Comparison of ENCODE assay signal across 1 cellular context in the genomic region with DNA sequence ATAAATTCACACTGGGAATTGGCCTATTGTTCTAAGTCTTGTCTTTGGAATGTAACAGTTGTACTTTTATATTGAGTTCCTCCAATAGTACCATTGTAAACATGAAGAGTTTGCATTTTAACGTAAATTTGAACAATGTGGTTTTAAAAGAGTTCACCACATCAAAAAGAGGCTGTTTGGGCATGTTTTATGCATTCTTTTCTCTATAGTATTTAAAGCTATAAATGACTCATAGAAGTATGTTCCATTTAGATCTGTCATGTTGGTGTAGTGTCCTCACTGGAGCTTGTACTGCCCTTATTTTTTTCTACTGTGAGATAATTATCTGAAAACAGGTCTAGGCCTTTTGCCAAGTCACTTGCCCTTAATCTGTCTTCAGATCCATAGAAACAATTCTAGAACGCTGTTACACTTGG.
TF ChIP-seq lines count a peak whose summit lies in the region.

No MANE protein-coding gene starts in this region.

TF ChIP-seq in GM12878, 131 proteins besides CTCF, POLR2A, EP300 and RAD21 (continued from another document):
- TF ChIP-seq, protein P1, sequence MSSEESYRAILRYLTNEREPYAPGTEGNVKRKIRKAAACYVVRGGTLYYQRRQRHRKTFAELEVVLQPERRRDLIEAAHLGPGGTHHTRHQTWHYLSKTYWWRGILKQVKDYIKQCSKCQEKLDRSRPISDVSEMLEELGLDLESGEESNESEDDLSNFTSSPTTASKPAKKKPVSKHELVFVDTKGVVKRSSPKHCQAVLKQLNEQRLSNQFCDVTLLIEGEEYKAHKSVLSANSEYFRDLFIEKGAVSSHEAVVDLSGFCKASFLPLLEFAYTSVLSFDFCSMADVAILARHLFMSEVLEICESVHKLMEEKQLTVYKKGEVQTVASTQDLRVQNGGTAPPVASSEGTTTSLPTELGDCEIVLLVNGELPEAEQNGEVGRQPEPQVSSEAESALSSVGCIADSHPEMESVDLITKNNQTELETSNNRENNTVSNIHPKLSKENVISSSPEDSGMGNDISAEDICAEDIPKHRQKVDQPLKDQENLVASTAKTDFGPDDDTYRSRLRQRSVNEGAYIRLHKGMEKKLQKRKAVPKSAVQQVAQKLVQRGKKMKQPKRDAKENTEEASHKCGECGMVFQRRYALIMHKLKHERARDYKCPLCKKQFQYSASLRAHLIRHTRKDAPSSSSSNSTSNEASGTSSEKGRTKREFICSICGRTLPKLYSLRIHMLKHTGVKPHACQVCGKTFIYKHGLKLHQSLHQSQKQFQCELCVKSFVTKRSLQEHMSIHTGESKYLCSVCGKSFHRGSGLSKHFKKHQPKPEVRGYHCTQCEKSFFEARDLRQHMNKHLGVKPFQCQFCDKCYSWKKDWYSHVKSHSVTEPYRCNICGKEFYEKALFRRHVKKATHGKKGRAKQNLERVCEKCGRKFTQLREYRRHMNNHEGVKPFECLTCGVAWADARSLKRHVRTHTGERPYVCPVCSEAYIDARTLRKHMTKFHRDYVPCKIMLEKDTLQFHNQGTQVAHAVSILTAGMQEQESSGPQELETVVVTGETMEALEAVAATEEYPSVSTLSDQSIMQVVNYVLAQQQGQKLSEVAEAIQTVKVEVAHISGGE (CRISPR knock-in tag; IDR thresholded peaks at IDR 0.05): no peak
- TF ChIP-seq TAF1 (IDR thresholded peaks at IDR 0.05; ENCODE audit: borderline replicate concordance, low read depth, low read length) (no peak), DPF2 (IDR thresholded peaks at IDR 0.05) (no peak), NFIC (IDR thresholded peaks at IDR 0.05; ENCODE audit: low read depth, low read length) (peak; percentile 65; the same call in 1 of the 2 replicates), ELK1 (IDR thresholded peaks at IDR 0.05; ENCODE audit: low read depth, low read length) (no peak), NR2C1 (IDR thresholded peaks at IDR 0.05) (no peak), ATF2 (IDR thresholded peaks at IDR 0.05; ENCODE audit: low read length) (no peak), JUND (IDR thresholded peaks at IDR 0.05; ENCODE audit: low read depth, low read length) (no peak), EGR1 (IDR thresholded peaks at IDR 0.05; ENCODE audit: borderline replicate concordance in 1 of 2, low read depth in 2 of 2, low read length in 2 of 2) (no peak), RUNX3 (IDR thresholded peaks at IDR 0.05; ENCODE audit: low read length) (peak; percentile 94), NR2C2 (IDR thresholded peaks at IDR 0.05; ENCODE audit: borderline replicate concordance, control insufficient read depth, insufficient read length, low read depth) (no peak), SP1 (IDR thresholded peaks at IDR 0.05; ENCODE audit: low read depth, low read length) (no peak), ETV6 (conservative IDR thresholded peaks at IDR 0.05 in 1 of 2, IDR thresholded peaks at IDR 0.05 in 1 of 2; ENCODE audit: borderline replicate concordance in 1 of 2, low read depth in 1 of 2) (no peak), JUNB (IDR thresholded peaks at IDR 0.05) (peak; percentile 40; the same call in 1 of the 2 replicates), TCF12 (IDR thresholded peaks at IDR 0.05; ENCODE audit: low read depth, low read length) (no peak), ZNF217 (IDR thresholded peaks at IDR 0.05) (no peak), STAT3 (IDR thresholded peaks at IDR 0.05; ENCODE audit: low read depth, low read length) (no peak), IKZF2 (IDR thresholded peaks at IDR 0.05) (peak; percentile 24 to 25; a peak in 1 of 4 replicates), EED (IDR thresholded peaks at IDR 0.05; ENCODE audit: low read depth) (no peak), ZNF207 (IDR thresholded peaks at IDR 0.05; ENCODE audit: borderline replicate concordance) (no peak), SREBF1 (IDR thresholded peaks at IDR 0.05; ENCODE audit: low read length) (no peak), CHD2 (IDR thresholded peaks at IDR 0.05; ENCODE audit: borderline replicate concordance, low read depth, low read length) (no peak), HCFC1 (IDR thresholded peaks at IDR 0.05; ENCODE audit: low read length) (no peak), MTA3 (IDR thresholded peaks at IDR 0.05; ENCODE audit: borderline replicate concordance, low read length) (no peak), WRNIP1 (IDR thresholded peaks at IDR 0.05; ENCODE audit: borderline replicate concordance, low read depth, low read length) (no peak), MYB (IDR thresholded peaks at IDR 0.05; ENCODE audit: borderline replicate concordance, low read depth, low read length) (no peak), CREM (IDR thresholded peaks at IDR 0.05; ENCODE audit: low read depth) (no peak), ASH2L (IDR thresholded peaks at IDR 0.05; ENCODE audit: borderline replicate concordance, low read depth) (no peak), SMC3 (IDR thresholded peaks at IDR 0.05; ENCODE audit: borderline replicate concordance, low read length) (no peak), BHLHE40 (IDR thresholded peaks at IDR 0.05; ENCODE audit: borderline replicate concordance in 1 of 2, low read depth in 2 of 2, low read length in 1 of 2) (no peak), SIX5 (IDR thresholded peaks at IDR 0.05; ENCODE audit: low read depth, low read length, severe bottlenecking) (no peak), SMAD5 (IDR thresholded peaks at IDR 0.05; ENCODE audit: low read depth) (no peak), RB1 (IDR thresholded peaks at IDR 0.05; ENCODE audit: borderline replicate concordance) (no peak), SREBF2 (IDR thresholded peaks at IDR 0.05; ENCODE audit: low read length) (no peak), CBFB (IDR thresholded peaks at IDR 0.05; ENCODE audit: low read depth) (peak; percentile 43; the same call in 1 of the 2 replicates), ESRRA (IDR thresholded peaks at IDR 0.05; ENCODE audit: low read length) (no peak), MTA2 (IDR thresholded peaks at IDR 0.05; ENCODE audit: low read depth) (peak; percentile 55; the same call in 1 of the 2 replicates), FOXM1 (IDR thresholded peaks at IDR 0.05; ENCODE audit: low read depth, low read length) (0 out of 2 replicates have a peak, but pooled peaks have one; percentile 31)
- TF ChIP-seq, protein P2, sequence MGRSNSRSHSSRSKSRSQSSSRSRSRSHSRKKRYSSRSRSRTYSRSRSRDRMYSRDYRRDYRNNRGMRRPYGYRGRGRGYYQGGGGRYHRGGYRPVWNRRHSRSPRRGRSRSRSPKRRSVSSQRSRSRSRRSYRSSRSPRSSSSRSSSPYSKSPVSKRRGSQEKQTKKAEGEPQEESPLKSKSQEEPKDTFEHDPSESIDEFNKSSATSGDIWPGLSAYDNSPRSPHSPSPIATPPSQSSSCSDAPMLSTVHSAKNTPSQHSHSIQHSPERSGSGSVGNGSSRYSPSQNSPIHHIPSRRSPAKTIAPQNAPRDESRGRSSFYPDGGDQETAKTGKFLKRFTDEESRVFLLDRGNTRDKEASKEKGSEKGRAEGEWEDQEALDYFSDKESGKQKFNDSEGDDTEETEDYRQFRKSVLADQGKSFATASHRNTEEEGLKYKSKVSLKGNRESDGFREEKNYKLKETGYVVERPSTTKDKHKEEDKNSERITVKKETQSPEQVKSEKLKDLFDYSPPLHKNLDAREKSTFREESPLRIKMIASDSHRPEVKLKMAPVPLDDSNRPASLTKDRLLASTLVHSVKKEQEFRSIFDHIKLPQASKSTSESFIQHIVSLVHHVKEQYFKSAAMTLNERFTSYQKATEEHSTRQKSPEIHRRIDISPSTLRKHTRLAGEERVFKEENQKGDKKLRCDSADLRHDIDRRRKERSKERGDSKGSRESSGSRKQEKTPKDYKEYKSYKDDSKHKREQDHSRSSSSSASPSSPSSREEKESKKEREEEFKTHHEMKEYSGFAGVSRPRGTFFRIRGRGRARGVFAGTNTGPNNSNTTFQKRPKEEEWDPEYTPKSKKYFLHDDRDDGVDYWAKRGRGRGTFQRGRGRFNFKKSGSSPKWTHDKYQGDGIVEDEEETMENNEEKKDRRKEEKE (IDR thresholded peaks at IDR 0.05): no peak
- TF ChIP-seq, protein P3, sequence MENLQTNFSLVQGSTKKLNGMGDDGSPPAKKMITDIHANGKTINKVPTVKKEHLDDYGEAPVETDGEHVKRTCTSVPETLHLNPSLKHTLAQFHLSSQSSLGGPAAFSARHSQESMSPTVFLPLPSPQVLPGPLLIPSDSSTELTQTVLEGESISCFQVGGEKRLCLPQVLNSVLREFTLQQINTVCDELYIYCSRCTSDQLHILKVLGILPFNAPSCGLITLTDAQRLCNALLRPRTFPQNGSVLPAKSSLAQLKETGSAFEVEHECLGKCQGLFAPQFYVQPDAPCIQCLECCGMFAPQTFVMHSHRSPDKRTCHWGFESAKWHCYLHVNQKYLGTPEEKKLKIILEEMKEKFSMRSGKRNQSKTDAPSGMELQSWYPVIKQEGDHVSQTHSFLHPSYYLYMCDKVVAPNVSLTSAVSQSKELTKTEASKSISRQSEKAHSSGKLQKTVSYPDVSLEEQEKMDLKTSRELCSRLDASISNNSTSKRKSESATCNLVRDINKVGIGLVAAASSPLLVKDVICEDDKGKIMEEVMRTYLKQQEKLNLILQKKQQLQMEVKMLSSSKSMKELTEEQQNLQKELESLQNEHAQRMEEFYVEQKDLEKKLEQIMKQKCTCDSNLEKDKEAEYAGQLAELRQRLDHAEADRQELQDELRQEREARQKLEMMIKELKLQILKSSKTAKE (IDR thresholded peaks at IDR 0.05; ENCODE audit: low read depth, poor library complexity, severe bottlenecking): no peak
TF ChIP-seq in GM12878: peak in this region for 8.
